ENCODE assay signal across 1 cellular context in genomic region chr7:129210989-129211312, GRCh38.
TF ChIP-seq lines count a peak whose summit lies in the region.

No MANE protein-coding gene starts in this region.

TF ChIP-seq in GM23338, 12 proteins besides CTCF, POLR2A, EP300 and RAD21 (continued from another document):
- TF ChIP-seq, protein P1, sequence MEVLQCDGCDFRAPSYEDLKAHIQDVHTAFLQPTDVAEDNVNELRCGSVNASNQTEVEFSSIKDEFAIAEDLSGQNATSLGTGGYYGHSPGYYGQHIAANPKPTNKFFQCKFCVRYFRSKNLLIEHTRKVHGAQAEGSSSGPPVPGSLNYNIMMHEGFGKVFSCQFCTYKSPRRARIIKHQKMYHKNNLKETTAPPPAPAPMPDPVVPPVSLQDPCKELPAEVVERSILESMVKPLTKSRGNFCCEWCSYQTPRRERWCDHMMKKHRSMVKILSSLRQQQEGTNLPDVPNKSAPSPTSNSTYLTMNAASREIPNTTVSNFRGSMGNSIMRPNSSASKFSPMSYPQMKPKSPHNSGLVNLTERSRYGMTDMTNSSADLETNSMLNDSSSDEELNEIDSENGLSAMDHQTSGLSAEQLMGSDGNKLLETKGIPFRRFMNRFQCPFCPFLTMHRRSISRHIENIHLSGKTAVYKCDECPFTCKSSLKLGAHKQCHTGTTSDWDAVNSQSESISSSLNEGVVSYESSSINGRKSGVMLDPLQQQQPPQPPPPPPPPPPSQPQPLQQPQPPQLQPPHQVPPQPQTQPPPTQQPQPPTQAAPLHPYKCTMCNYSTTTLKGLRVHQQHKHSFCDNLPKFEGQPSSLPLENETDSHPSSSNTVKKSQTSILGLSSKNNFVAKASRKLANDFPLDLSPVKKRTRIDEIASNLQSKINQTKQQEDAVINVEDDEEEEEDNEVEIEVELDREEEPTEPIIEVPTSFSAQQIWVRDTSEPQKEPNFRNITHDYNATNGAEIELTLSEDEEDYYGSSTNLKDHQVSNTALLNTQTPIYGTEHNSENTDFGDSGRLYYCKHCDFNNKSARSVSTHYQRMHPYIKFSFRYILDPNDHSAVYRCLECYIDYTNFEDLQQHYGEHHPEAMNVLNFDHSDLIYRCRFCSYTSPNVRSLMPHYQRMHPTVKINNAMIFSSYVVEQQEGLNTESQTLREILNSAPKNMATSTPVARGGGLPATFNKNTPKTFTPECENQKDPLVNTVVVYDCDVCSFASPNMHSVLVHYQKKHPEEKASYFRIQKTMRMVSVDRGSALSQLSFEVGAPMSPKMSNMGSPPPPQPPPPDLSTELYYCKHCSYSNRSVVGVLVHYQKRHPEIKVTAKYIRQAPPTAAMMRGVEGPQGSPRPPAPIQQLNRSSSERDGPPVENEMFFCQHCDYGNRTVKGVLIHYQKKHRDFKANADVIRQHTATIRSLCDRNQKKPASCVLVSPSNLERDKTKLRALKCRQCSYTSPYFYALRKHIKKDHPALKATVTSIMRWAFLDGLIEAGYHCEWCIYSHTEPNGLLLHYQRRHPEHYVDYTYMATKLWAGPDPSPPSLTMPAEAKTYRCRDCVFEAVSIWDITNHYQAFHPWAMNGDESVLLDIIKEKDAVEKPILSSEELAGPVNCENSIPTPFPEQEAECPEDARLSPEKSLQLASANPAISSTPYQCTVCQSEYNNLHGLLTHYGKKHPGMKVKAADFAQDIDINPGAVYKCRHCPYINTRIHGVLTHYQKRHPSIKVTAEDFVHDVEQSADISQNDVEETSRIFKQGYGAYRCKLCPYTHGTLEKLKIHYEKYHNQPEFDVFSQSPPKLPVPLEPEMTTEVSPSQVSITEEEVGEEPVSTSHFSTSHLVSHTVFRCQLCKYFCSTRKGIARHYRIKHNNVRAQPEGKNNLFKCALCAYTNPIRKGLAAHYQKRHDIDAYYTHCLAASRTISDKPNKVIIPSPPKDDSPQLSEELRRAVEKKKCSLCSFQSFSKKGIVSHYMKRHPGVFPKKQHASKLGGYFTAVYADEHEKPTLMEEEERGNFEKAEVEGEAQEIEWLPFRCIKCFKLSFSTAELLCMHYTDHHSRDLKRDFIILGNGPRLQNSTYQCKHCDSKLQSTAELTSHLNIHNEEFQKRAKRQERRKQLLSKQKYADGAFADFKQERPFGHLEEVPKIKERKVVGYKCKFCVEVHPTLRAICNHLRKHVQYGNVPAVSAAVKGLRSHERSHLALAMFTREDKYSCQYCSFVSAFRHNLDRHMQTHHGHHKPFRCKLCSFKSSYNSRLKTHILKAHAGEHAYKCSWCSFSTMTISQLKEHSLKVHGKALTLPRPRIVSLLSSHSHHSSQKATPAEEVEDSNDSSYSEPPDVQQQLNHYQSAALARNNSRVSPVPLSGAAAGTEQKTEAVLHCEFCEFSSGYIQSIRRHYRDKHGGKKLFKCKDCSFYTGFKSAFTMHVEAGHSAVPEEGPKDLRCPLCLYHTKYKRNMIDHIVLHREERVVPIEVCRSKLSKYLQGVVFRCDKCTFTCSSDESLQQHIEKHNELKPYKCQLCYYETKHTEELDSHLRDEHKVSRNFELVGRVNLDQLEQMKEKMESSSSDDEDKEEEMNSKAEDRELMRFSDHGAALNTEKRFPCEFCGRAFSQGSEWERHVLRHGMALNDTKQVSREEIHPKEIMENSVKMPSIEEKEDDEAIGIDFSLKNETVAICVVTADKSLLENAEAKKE (CRISPR knock-in tag; IDR thresholded peaks at IDR 0.05), result no peak
- no peak for TF ChIP-seq ZNF331 (CRISPR knock-in tag; IDR thresholded peaks at IDR 0.05; ENCODE audit: low read depth)
- no peak for TF ChIP-seq EZH2 (IDR thresholded peaks at IDR 0.05; ENCODE audit: low read depth, unreplicated experiment)
